9 cellular contexts compared by ENCODE assay signal in genomic region chr20:49821850-49822249, GRCh38. TPM values are rescaled to one million over a fixed set of nuclear protein-coding genes. Genes with fewer than 3 reads are reported as not detected.
DNase-seq lines count a peak whose midpoint lies in the region; ATAC-seq and TF ChIP-seq lines count a peak whose summit lies in the region.
"Had no signal": no experiment of that assay in that cellular context is flagged by ENCODE, and none has a peak within 500 bp of the region (broad histone marks: within the 10 kb centered on the region; RNA-seq: fewer than 3 reads in every experiment).

No MANE protein-coding gene starts in this region.

- no peaks in the 10 kb centered on the region for H3K9me3 ChIP-seq in CD8-positive, alpha-beta memory T cell (ENCODE audit: low read length)
- no peaks in the 10 kb centered on the region for H3K9me3 ChIP-seq in colonic mucosa

- no peaks in the 10 kb centered on the region for H3K27me3 ChIP-seq in CD8-positive, alpha-beta memory T cell (ENCODE audit: insufficient read depth, low read length, poor library complexity, severe bottlenecking)
- no peaks in the 10 kb centered on the region for H3K27me3 ChIP-seq in colonic mucosa

- no peak overlapping the region for H3K4me3 ChIP-seq in CD8-positive, alpha-beta memory T cell (ENCODE audit: low read length)
- no peak overlapping the region for H3K4me3 ChIP-seq in Jurkat, Clone E6-1 (ENCODE audit: low read length)
- no peak overlapping the region for H3K4me3 ChIP-seq in colonic mucosa

- CTCF ChIA-PET in CD8-positive, alpha-beta memory T cell (lab: Charles Lee): interaction anchor here (1.0 kb wide), 1 partner anchor 8 kb away, joined by 3 read pairs; the partner anchor contains the start of gene SLC9A8

- no peak overlapping the region for H3K27ac ChIP-seq in CD8-positive, alpha-beta memory T cell (ENCODE audit: low read depth, low read length)
- H3K27ac ChIP-seq in colonic mucosa: peak overlapping the region; percentile 15

- peaks cover 16% of the 10 kb centered on the region for H3K36me3 ChIP-seq in CD8-positive, alpha-beta memory T cell (ENCODE audit: insufficient read depth, low read length)
- no peaks in the 10 kb centered on the region for H3K36me3 ChIP-seq in colonic mucosa

- peak overlapping the region in 6 of 8 donors; percentile 6 to 87 (median 70) for H3K27ac Mint-ChIP-seq in CD8-positive, alpha-beta memory T cell
- H3K27ac Mint-ChIP-seq in naive thymus-derived CD8-positive, alpha-beta T cell: peak overlapping the region in 9 of 10 donors; percentile 29 to 89 (median 63)
- H3K27ac Mint-ChIP-seq: WTC11 had no signal

- POLR2A ChIA-PET in CD8-positive, alpha-beta memory T cell (lab: Charles Lee): no interaction called here
- POLR2A ChIA-PET in naive thymus-derived CD8-positive, alpha-beta T cell (lab: Charles Lee): interaction anchor here (0.6 kb wide), 1 partner anchor 64 kb away, joined by 5 read pairs; no protein-coding TSS in a partner anchor

- peaks cover 36% of the 10 kb centered on the region for H3K4me1 ChIP-seq in CD8-positive, alpha-beta memory T cell (ENCODE audit: insufficient read depth, low read length)
- H3K4me1 ChIP-seq in colonic mucosa: peaks cover 8% of the 10 kb centered on the region

- TF ChIP-seq CTCF in colonic mucosa (IDR thresholded peaks at IDR 0.05): no peak

- ATAC-seq in naive thymus-derived CD8-positive, alpha-beta T cell: no peak
- ATAC-seq in GM21390 (IDR thresholded peaks at IDR 0.05; ENCODE audit: unreplicated experiment): no peak
- ATAC-seq: WTC11 had no signal

- intact Hi-C loops in colonic mucosa (cut with DNase I): no loop called here

- H3K9me3 Mint-ChIP-seq in CD8-positive, alpha-beta memory T cell: no peaks in the 10 kb centered on the region
- H3K9me3 Mint-ChIP-seq in naive thymus-derived CD8-positive, alpha-beta T cell: peaks cover 0 to 2% (median 0%) of the 10 kb centered on the region in 9 donors

- peaks cover 20 to 81% (median 23%) of the 10 kb centered on the region in 3 donors for H3K36me3 Mint-ChIP-seq in CD8-positive, alpha-beta memory T cell
- H3K36me3 Mint-ChIP-seq in naive thymus-derived CD8-positive, alpha-beta T cell: peaks cover 12 to 73% (median 20%) of the 10 kb centered on the region in 3 donors

- no peaks in the 10 kb centered on the region for H3K27me3 Mint-ChIP-seq in CD8-positive, alpha-beta memory T cell
- no peaks in the 10 kb centered on the region for H3K27me3 Mint-ChIP-seq in naive thymus-derived CD8-positive, alpha-beta T cell

- DNase-seq in CD8-positive, alpha-beta memory T cell: no peak
- peak; percentile 26 for DNase-seq in Jurkat, Clone E6-1 (ENCODE audit: low read depth, low spot score)
- DNase-seq in colonic mucosa (no peak), NCI-H510A treated with DMSO at 0.1 percent for 48 hours (lab: John Stamatoyannopoulos, UW) (no peak), SIG-M5 treated with dmso at 0.1 percent for 504 hours (lab: John Stamatoyannopoulos, UW; ENCODE audit: unreplicated experiment) (no peak), GM19240 (ENCODE audit: insufficient read length, low spot score) (no peak)
- no peak for DNase-seq in naive thymus-derived CD8-positive, alpha-beta T cell

- H3K4me1 Mint-ChIP-seq in CD8-positive, alpha-beta memory T cell: peaks cover 35 to 68% (median 67%) of the 10 kb centered on the region in 3 donors
- H3K4me1 Mint-ChIP-seq in naive thymus-derived CD8-positive, alpha-beta T cell: peaks cover 20 to 61% (median 45%) of the 10 kb centered on the region in 4 donors
- H3K4me1 Mint-ChIP-seq: WTC11 had no signal

- H3K9ac ChIP-seq in colonic mucosa (ENCODE audit: low read depth in 2 of 2, low read length in 2 of 2): peak overlapping the region in 1 of 2 donors; percentile 55

- H3K4me3 Mint-ChIP-seq in CD8-positive, alpha-beta memory T cell: peak overlapping the region in 1 of 7 donors; percentile 38
- peak overlapping the region in 7 of 10 donors; percentile 1 to 69 (median 42) for H3K4me3 Mint-ChIP-seq in naive thymus-derived CD8-positive, alpha-beta T cell
- H3K4me3 Mint-ChIP-seq: WTC11 had no signal

RNA-seq across cellular contexts. Expression of gene SLC9A8, which starts 9.2 kb away (rescaled TPM):
- 10 to 100 TPM; 11.5 to 12.0 TPM for total RNA-seq in CD8-positive, alpha-beta memory T cell
- polyA plus RNA-seq in CD8-positive, alpha-beta memory T cell: 7.7 TPM
- polyA plus RNA-seq in Jurkat, Clone E6-1 (2012; ENCODE audit: insufficient read depth, insufficient read length): 8.5 TPM
- total RNA-seq in colonic mucosa: 10 to 100 TPM in 1 of 2 donors, 1 to 10 TPM in 1; 6.0 to 11.1 TPM
- 10 to 100 TPM; 28.3 to 29.3 TPM for total RNA-seq in naive thymus-derived CD8-positive, alpha-beta T cell
- polyA plus RNA-seq in naive thymus-derived CD8-positive, alpha-beta T cell: 1 to 10 TPM; 4.7 to 9.0 (median 6.0) TPM
